1 cellular context compared by ENCODE assay signal in the genomic region with DNA sequence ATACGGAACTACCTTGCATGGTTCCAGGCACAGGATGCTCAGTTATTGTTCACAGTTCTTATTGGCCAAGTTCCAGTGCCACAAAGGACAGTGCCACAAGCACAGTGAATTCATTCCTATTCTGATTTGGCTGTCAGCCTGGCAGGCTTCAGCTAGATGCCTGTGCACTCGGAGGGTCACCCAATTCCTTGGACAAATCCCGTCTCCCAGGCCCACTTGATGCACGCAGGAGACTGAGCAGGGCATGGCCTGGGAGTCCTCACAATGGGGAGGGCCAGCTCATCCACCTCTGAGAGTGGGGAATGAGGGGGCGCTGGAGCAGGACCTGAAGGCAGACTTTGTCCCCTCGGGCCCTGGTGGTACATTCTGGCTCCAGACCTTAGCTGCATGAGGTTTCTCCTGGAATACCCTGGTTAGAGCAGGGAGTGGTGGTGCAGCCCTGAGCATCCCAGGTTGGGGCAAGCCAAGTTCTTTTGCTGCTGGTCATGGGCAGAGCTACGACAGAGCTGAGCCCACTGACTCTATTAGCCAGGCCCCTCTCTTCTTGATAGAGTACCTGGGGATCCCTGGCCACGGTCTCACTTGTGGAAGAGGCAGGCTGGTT.
TF ChIP-seq lines count a peak whose summit lies in the region.

No MANE protein-coding gene starts in this region.

TF ChIP-seq in HEK293, 187 proteins besides CTCF, POLR2A, EP300 and RAD21:
- TF ChIP-seq, protein P1, sequence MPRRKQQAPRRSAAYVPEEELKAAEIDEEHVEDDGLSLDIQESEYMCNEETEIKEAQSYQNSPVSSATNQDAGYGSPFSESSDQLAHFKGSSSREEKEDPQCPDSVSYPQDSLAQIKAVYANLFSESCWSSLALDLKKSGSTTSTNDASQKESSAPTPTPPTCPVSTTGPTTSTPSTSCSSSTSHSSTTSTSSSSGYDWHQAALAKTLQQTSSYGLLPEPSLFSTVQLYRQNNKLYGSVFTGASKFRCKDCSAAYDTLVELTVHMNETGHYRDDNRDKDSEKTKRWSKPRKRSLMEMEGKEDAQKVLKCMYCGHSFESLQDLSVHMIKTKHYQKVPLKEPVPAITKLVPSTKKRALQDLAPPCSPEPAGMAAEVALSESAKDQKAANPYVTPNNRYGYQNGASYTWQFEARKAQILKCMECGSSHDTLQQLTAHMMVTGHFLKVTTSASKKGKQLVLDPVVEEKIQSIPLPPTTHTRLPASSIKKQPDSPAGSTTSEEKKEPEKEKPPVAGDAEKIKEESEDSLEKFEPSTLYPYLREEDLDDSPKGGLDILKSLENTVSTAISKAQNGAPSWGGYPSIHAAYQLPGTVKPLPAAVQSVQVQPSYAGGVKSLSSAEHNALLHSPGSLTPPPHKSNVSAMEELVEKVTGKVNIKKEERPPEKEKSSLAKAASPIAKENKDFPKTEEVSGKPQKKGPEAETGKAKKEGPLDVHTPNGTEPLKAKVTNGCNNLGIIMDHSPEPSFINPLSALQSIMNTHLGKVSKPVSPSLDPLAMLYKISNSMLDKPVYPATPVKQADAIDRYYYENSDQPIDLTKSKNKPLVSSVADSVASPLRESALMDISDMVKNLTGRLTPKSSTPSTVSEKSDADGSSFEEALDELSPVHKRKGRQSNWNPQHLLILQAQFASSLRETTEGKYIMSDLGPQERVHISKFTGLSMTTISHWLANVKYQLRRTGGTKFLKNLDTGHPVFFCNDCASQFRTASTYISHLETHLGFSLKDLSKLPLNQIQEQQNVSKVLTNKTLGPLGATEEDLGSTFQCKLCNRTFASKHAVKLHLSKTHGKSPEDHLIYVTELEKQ (tag by site-specific recombination; IDR thresholded peaks at IDR 0.05; ENCODE audit: borderline replicate concordance), result no peak
- TF ChIP-seq, protein P2, sequence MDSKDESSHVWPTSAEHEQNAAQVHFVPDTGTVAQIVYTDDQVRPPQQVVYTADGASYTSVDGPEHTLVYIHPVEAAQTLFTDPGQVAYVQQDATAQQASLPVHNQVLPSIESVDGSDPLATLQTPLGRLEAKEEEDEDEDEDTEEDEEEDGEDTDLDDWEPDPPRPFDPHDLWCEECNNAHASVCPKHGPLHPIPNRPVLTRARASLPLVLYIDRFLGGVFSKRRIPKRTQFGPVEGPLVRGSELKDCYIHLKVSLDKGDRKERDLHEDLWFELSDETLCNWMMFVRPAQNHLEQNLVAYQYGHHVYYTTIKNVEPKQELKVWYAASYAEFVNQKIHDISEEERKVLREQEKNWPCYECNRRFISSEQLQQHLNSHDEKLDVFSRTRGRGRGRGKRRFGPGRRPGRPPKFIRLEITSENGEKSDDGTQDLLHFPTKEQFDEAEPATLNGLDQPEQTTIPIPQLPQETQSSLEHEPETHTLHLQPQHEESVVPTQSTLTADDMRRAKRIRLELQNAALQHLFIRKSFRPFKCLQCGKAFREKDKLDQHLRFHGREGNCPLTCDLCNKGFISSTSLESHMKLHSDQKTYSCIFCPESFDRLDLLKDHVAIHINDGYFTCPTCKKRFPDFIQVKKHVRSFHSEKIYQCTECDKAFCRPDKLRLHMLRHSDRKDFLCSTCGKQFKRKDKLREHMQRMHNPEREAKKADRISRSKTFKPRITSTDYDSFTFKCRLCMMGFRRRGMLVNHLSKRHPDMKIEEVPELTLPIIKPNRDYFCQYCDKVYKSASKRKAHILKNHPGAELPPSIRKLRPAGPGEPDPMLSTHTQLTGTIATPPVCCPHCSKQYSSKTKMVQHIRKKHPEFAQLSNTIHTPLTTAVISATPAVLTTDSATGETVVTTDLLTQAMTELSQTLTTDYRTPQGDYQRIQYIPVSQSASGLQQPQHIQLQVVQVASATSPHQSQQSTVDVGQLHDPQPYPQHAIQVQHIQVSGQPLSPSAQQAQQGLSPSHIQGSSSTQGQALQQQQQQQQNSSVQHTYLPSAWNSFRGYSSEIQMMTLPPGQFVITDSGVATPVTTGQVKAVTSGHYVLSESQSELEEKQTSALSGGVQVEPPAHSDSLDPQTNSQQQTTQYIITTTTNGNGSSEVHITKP (tag by site-specific recombination; IDR thresholded peaks at IDR 0.05), result peak; percentile 88
TF ChIP-seq in HEK293: peak in this region for 1.
